In the genomic region with DNA sequence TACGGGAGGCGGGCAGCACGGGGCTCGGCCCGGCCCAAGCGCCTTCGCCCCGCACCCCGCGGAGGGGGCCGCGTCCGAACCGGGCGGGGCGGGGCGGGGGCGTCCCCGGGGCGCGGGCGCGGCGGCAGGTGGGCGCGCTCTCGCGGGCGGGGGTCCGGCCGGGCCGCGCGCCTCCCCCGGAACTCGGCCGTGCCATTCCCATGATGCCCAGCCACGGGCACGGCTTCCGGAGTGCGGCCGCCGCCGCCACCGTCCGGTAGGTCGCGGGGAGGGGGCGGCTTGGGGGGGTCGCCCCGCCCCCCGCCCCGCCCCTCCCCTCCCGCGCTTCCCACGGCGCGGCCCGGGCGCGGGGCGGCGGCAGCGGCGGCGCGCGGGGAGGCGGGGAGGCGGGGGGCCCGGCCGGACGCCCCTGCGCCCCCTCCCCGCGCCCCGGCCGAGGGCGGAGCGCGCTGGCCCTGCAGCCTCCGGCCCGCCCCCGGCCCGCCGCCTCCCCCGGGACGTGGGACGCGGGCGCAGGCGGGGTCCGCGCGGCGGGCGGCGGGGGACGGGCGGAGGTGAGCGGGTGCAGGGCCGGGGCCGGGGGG, we compare ENCODE assay signal across 1 cellular context.
A peak's percentile ranks its signal among the peaks of the same experiment; 100 is the strongest.
TF ChIP-seq lines count a peak whose summit lies in the region.

A gene with protein sequence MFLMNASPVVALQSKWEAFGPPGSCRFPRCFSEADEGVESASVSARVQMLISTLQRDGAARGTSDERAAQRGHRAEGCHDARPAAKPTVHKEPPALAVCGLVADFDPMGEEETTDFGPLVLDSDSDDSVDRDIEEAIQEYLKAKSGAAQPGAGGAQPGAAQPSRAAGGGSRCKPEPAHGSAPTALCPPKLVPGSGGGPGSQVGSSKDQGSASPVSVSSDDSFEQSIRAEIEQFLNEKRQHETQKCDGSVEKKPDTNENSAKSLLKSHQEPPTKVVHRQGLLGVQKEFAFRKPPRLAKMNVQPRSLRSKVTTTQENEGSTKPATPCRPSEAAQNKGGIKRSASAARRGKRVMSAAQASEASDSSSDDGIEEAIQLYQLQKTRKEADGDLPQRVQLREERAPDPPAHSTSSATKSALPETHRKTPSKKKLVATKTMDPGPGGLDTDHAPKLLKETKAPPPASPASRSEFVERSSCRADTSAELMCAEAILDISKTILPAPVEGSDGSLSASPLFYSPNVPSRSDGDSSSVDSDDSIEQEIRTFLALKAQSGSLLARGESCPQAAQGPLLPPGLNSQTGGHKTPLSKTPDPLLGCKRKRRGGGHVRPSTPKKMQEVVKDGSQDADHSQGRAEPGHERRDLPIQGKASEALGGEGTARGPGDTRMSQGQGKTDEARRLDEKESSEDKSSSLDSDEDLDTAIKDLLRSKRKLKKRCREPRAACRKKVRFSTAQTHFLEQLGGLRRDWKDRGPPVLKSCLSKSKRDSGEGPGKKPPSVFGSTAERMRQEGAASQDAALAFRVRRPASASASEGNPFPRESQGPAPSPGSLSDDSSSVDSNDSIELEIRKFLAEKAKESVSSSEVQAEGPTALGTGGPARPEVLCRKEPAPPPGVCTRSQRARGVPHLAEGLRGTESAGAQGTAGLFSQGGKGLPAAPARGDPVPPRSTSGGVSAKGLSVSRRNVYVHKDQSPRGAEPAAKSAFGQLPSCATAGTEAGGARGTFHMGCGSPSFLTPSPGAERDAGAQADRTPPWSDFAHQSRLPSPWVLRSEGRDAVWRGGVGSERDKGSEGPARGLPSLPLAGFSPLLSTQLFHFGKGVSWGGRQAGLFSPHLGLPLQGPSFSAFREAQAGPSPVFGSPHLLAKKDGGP (N-terminal part only) (plus strand): TSS at position 314 of the 584 bp plus-strand sequence. CDS start 4,729 bp downstream, outside the sequence.

TF ChIP-seq in K562, 482 proteins besides CTCF, POLR2A, EP300 and RAD21 (continued from another document):
- TF ChIP-seq, protein P1, sequence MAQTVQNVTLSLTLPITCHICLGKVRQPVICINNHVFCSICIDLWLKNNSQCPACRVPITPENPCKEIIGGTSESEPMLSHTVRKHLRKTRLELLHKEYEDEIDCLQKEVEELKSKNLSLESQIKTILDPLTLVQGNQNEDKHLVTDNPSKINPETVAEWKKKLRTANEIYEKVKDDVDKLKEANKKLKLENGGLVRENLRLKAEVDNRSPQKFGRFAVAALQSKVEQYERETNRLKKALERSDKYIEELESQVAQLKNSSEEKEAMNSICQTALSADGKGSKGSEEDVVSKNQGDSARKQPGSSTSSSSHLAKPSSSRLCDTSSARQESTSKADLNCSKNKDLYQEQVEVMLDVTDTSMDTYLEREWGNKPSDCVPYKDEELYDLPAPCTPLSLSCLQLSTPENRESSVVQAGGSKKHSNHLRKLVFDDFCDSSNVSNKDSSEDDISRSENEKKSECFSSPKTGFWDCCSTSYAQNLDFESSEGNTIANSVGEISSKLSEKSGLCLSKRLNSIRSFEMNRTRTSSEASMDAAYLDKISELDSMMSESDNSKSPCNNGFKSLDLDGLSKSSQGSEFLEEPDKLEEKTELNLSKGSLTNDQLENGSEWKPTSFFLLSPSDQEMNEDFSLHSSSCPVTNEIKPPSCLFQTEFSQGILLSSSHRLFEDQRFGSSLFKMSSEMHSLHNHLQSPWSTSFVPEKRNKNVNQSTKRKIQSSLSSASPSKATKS (CRISPR knock-in tag; IDR thresholded peaks at IDR 0.05), result no peak
- peak; percentile 53 for TF ChIP-seq GABPA (tag; conservative IDR thresholded peaks at IDR 0.05; ENCODE audit: low read depth)
- no peak for TF ChIP-seq C11orf30 (IDR thresholded peaks at IDR 0.05; ENCODE audit: low read depth)
- no peak for TF ChIP-seq FOXP1 (CRISPR knock-in tag; IDR thresholded peaks at IDR 0.05)
- no peak for TF ChIP-seq TRIM24 (IDR thresholded peaks at IDR 0.05)
- no peak for TF ChIP-seq ZC3H8 (IDR thresholded peaks at IDR 0.05)
- TF ChIP-seq, protein P2, sequence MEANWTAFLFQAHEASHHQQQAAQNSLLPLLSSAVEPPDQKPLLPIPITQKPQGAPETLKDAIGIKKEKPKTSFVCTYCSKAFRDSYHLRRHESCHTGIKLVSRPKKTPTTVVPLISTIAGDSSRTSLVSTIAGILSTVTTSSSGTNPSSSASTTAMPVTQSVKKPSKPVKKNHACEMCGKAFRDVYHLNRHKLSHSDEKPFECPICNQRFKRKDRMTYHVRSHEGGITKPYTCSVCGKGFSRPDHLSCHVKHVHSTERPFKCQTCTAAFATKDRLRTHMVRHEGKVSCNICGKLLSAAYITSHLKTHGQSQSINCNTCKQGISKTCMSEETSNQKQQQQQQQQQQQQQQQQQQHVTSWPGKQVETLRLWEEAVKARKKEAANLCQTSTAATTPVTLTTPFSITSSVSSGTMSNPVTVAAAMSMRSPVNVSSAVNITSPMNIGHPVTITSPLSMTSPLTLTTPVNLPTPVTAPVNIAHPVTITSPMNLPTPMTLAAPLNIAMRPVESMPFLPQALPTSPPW (CRISPR knock-in tag; IDR thresholded peaks at IDR 0.05), result peak; percentile 94
- TF ChIP-seq ZNF584 (CRISPR knock-in tag; IDR thresholded peaks at IDR 0.05; ENCODE audit: low read depth), result no peak
- TF ChIP-seq ZNF785 (CRISPR knock-in tag; IDR thresholded peaks at IDR 0.05), result no peak
- TF ChIP-seq SMARCC2 (IDR thresholded peaks at IDR 0.05; ENCODE audit: low read depth), result no peak
- TF ChIP-seq, protein P3, sequence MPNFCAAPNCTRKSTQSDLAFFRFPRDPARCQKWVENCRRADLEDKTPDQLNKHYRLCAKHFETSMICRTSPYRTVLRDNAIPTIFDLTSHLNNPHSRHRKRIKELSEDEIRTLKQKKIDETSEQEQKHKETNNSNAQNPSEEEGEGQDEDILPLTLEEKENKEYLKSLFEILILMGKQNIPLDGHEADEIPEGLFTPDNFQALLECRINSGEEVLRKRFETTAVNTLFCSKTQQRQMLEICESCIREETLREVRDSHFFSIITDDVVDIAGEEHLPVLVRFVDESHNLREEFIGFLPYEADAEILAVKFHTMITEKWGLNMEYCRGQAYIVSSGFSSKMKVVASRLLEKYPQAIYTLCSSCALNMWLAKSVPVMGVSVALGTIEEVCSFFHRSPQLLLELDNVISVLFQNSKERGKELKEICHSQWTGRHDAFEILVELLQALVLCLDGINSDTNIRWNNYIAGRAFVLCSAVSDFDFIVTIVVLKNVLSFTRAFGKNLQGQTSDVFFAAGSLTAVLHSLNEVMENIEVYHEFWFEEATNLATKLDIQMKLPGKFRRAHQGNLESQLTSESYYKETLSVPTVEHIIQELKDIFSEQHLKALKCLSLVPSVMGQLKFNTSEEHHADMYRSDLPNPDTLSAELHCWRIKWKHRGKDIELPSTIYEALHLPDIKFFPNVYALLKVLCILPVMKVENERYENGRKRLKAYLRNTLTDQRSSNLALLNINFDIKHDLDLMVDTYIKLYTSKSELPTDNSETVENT (CRISPR knock-in tag; IDR thresholded peaks at IDR 0.05), result no peak
- TF ChIP-seq, protein P4, sequence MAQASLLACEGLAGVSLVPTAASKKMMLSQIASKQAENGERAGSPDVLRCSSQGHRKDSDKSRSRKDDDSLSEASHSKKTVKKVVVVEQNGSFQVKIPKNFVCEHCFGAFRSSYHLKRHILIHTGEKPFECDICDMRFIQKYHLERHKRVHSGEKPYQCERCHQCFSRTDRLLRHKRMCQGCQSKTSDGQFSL (CRISPR knock-in tag; IDR thresholded peaks at IDR 0.05), result peak; percentile 65; the same call in 1 of the 2 replicates
- TF ChIP-seq, protein P4 (tag; IDR thresholded peaks at IDR 0.05), result no peak; a peak in 1 of 4 replicates
- TF ChIP-seq DIDO1 (tag; IDR thresholded peaks at IDR 0.05; ENCODE audit: low read depth), result no peak
- TF ChIP-seq, protein P5, sequence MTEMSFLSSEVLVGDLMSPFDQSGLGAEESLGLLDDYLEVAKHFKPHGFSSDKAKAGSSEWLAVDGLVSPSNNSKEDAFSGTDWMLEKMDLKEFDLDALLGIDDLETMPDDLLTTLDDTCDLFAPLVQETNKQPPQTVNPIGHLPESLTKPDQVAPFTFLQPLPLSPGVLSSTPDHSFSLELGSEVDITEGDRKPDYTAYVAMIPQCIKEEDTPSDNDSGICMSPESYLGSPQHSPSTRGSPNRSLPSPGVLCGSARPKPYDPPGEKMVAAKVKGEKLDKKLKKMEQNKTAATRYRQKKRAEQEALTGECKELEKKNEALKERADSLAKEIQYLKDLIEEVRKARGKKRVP (CRISPR knock-in tag; IDR thresholded peaks at IDR 0.05), result no peak
- TF ChIP-seq, protein P6, sequence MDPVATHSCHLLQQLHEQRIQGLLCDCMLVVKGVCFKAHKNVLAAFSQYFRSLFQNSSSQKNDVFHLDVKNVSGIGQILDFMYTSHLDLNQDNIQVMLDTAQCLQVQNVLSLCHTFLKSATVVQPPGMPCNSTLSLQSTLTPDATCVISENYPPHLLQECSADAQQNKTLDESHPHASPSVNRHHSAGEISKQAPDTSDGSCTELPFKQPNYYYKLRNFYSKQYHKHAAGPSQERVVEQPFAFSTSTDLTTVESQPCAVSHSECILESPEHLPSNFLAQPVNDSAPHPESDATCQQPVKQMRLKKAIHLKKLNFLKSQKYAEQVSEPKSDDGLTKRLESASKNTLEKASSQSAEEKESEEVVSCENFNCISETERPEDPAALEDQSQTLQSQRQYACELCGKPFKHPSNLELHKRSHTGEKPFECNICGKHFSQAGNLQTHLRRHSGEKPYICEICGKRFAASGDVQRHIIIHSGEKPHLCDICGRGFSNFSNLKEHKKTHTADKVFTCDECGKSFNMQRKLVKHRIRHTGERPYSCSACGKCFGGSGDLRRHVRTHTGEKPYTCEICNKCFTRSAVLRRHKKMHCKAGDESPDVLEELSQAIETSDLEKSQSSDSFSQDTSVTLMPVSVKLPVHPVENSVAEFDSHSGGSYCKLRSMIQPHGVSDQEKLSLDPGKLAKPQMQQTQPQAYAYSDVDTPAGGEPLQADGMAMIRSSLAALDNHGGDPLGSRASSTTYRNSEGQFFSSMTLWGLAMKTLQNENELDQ (CRISPR knock-in tag; IDR thresholded peaks at IDR 0.05; ENCODE audit: borderline replicate concordance), result no peak
- TF ChIP-seq ZNF668 (CRISPR knock-in tag; IDR thresholded peaks at IDR 0.05), result no peak
- no peak for TF ChIP-seq ZNF197 (CRISPR knock-in tag; IDR thresholded peaks at IDR 0.05; ENCODE audit: low read depth)
- TF ChIP-seq ZNF224 (CRISPR knock-in tag; IDR thresholded peaks at IDR 0.05), result no peak
- no peak for TF ChIP-seq MAFG (tag; conservative IDR thresholded peaks at IDR 0.05)
- TF ChIP-seq ZBTB7A (IDR thresholded peaks at IDR 0.05; ENCODE audit: borderline replicate concordance, control insufficient read depth, low read depth, low read length), result peak; percentile 86; the same call in 1 of the 2 replicates
- TF ChIP-seq CXXC5 (CRISPR knock-in tag; IDR thresholded peaks at IDR 0.05), result 0 out of 2 replicates have a peak, but pooled peaks have one; percentile 2
- TF ChIP-seq THRAP3 (IDR thresholded peaks at IDR 0.05; ENCODE audit: borderline replicate concordance), result no peak
- no peak for TF ChIP-seq ZBTB17 (CRISPR knock-in tag; IDR thresholded peaks at IDR 0.05)
- TF ChIP-seq SRSF1 (IDR thresholded peaks at IDR 0.05; ENCODE audit: low read depth, low read length), result no peak
- no peak for TF ChIP-seq STAT5A (IDR thresholded peaks at IDR 0.05; ENCODE audit: borderline replicate concordance, low read length)
- TF ChIP-seq RFX5 (IDR thresholded peaks at IDR 0.05; ENCODE audit: low read depth, low read length), result no peak
- TF ChIP-seq, protein P7, sequence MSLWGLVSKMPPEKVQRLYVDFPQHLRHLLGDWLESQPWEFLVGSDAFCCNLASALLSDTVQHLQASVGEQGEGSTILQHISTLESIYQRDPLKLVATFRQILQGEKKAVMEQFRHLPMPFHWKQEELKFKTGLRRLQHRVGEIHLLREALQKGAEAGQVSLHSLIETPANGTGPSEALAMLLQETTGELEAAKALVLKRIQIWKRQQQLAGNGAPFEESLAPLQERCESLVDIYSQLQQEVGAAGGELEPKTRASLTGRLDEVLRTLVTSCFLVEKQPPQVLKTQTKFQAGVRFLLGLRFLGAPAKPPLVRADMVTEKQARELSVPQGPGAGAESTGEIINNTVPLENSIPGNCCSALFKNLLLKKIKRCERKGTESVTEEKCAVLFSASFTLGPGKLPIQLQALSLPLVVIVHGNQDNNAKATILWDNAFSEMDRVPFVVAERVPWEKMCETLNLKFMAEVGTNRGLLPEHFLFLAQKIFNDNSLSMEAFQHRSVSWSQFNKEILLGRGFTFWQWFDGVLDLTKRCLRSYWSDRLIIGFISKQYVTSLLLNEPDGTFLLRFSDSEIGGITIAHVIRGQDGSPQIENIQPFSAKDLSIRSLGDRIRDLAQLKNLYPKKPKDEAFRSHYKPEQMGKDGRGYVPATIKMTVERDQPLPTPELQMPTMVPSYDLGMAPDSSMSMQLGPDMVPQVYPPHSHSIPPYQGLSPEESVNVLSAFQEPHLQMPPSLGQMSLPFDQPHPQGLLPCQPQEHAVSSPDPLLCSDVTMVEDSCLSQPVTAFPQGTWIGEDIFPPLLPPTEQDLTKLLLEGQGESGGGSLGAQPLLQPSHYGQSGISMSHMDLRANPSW (CRISPR knock-in tag; IDR thresholded peaks at IDR 0.05), result no peak
- TF ChIP-seq HNRNPL (IDR thresholded peaks at IDR 0.05; ENCODE audit: low read depth, low read length), result 0 out of 2 replicates have a peak, but pooled peaks have one; percentile 70
- TF ChIP-seq HEY1 (CRISPR knock-in tag; IDR thresholded peaks at IDR 0.05; ENCODE audit: borderline replicate concordance), result no peak
- TF ChIP-seq, protein P8, sequence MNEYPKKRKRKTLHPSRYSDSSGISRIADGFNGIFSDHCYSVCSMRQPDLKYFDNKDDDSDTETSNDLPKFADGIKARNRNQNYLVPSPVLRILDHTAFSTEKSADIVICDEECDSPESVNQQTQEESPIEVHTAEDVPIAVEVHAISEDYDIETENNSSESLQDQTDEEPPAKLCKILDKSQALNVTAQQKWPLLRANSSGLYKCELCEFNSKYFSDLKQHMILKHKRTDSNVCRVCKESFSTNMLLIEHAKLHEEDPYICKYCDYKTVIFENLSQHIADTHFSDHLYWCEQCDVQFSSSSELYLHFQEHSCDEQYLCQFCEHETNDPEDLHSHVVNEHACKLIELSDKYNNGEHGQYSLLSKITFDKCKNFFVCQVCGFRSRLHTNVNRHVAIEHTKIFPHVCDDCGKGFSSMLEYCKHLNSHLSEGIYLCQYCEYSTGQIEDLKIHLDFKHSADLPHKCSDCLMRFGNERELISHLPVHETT (CRISPR knock-in tag; conservative IDR thresholded peaks at IDR 0.05 in 1 of 2, IDR thresholded peaks at IDR 0.05 in 1 of 2), result peak in 1 of 2 experiments; percentile 75; a peak in 1 of 4 replicates
- no peak for TF ChIP-seq FOXM1 (IDR thresholded peaks at IDR 0.05; ENCODE audit: low read depth)
- no peak for TF ChIP-seq FOXM1 (CRISPR knock-in tag; IDR thresholded peaks at IDR 0.05; ENCODE audit: low read depth)
- TF ChIP-seq SIN3A (IDR thresholded peaks at IDR 0.05; ENCODE audit: borderline replicate concordance in 2 of 2, control insufficient read depth in 1 of 2, low read depth in 2 of 2, low read length in 2 of 2), result no peak
